Comparison of ENCODE assay signal across 24 cellular contexts in the genomic region with DNA sequence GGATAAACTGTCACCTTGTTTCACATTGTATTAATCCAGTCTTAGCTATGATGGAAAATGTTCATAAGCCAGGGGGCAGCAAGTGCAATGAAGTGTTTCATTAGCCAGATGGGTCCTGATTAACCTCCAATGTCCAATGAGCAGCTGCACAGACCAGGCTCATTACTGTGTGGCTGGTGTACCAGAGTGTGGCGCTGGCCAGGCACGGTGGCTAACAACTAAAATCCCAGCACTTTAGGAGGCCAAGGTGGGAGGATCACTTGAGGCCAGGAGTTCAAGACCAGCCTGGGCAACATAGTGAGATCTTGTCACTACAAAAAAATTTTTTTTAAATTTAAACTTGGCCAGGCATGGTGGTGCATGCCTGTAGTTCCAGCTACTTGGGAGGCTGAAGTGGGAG.
DNase-seq lines count a peak whose midpoint lies in the region; ATAC-seq and TF ChIP-seq lines count a peak whose summit lies in the region.
"Had no signal": no experiment of that assay in that cellular context is flagged by ENCODE, and none has a peak within 500 bp of the region (broad histone marks: within the 10 kb centered on the region; RNA-seq: fewer than 3 reads in every experiment).

No MANE protein-coding gene starts in this region.

- WGBS in smooth muscle cell (ENCODE audit: low lambda C conversion rate) = 98% methylated on average over 2 of the region's 2 CpGs

- no peaks in the 10 kb centered on the region for H3K79me2 ChIP-seq in smooth muscle cell (ENCODE audit: low read depth)

- H3K36me3 ChIP-seq in Caco-2 (ENCODE audit: control insufficient read depth, insufficient read depth, low read length) = no peaks in the 10 kb centered on the region; the same call in 1 of the 2 replicates
- H3K36me3 ChIP-seq in smooth muscle cell (ENCODE audit: low read depth) = no peaks in the 10 kb centered on the region
- H3K36me3 ChIP-seq: neural progenitor cell, SJSA1 had no signal

- peaks cover 27% of the 10 kb centered on the region for H3K4me1 ChIP-seq in Caco-2
- H3K4me1 ChIP-seq in smooth muscle cell (ENCODE audit: low read depth) = no peaks in the 10 kb centered on the region
- H3K4me1 ChIP-seq: neural progenitor cell had no signal

- H3K36me3 Mint-ChIP-seq in Caco-2 (ENCODE audit: insufficient read depth, unreplicated experiment) = no peaks in the 10 kb centered on the region
- H3K36me3 Mint-ChIP-seq in activated CD4-positive, alpha-beta T cell treated with anti-CD3 and anti-CD28 coated beads, Interleukin-2, amount 10 ng/mL, durations not matched to agents 7 days and 5 days (ENCODE audit: low read depth) = no peaks in the 10 kb centered on the region
- H3K36me3 Mint-ChIP-seq: activated naive CD4-positive, alpha-beta T cell treated with anti-CD3 and anti-CD28 coated beads, Interleukin-2, amount 50 U/mL, for 24 hours; CD8-positive, alpha-beta memory T cell; immature natural killer cell had no signal

- H3K9ac ChIP-seq in smooth muscle cell (ENCODE audit: low read depth) = no peak overlapping the region
- H3K9ac ChIP-seq: KMS-11, neural progenitor cell had no signal

- H3K27ac Mint-ChIP-seq in Caco-2 (ENCODE audit: unreplicated experiment) = peak overlapping the region; percentile 25
- H3K27ac Mint-ChIP-seq in activated CD4-positive, alpha-beta T cell treated with anti-CD3 and anti-CD28 coated beads, Interleukin-2, amount 10 ng/mL, durations not matched to agents 7 days and 5 days = no peak overlapping the region
- H3K27ac Mint-ChIP-seq: activated naive CD4-positive, alpha-beta T cell treated with anti-CD3 and anti-CD28 coated beads, Interleukin-2, amount 50 U/mL, for 24 hours; CD8-positive, alpha-beta memory T cell; immature natural killer cell; neural progenitor cell; T-helper 2 cell treated with Interferon-gamma antibody and Interleukin-4, amounts not matched to agents 5 μg/mL and 100 μg/mL, for 36 hours had no signal

- peak overlapping the region; percentile 82 for H3K27ac ChIP-seq in RWPE1
- H3K27ac ChIP-seq in smooth muscle cell (ENCODE audit: low read depth) = no peak overlapping the region
- H3K27ac ChIP-seq: KMS-11, neural progenitor cell, SJSA1 had no signal

- H3K4me3 ChIP-seq in Caco-2 (ENCODE audit: low read depth, low read length) (no peak overlapping the region), HFF-Myc (replicated peaks; ENCODE audit: low read depth, low read length) (no peak overlapping the region), smooth muscle cell (no peak overlapping the region)
- H3K4me3 ChIP-seq: neural progenitor cell, SJSA1 had no signal

- no peaks in the 10 kb centered on the region for H4K20me1 ChIP-seq in smooth muscle cell (ENCODE audit: low read depth)

- intact Hi-C loops in Caco-2 (cut with micrococcal nuclease; ENCODE audit: unreplicated experiment) = loop anchor here (2.0 to 10.0 kb wide), 2 partner anchors 115 to 203 kb away; partner anchors contain the start of gene FOXQ1

- no peak for ATAC-seq in GM19023 (IDR thresholded peaks at IDR 0.05; ENCODE audit: unreplicated experiment)
- ATAC-seq in GM19035 (IDR thresholded peaks at IDR 0.05; ENCODE audit: unreplicated experiment) = no peak

- H3K4me3 Mint-ChIP-seq in Caco-2 (ENCODE audit: unreplicated experiment) = no peak overlapping the region
- H3K4me3 Mint-ChIP-seq in activated CD4-positive, alpha-beta T cell treated with anti-CD3 and anti-CD28 coated beads, Interleukin-2, amount 10 ng/mL, durations not matched to agents 7 days and 5 days = no peak overlapping the region
- H3K4me3 Mint-ChIP-seq: activated naive CD4-positive, alpha-beta T cell treated with anti-CD3 and anti-CD28 coated beads, Interleukin-2, amount 50 U/mL, for 24 hours; CD8-positive, alpha-beta memory T cell; immature natural killer cell; neural progenitor cell; T-helper 2 cell treated with Interferon-gamma antibody and Interleukin-4, amounts not matched to agents 5 μg/mL and 100 μg/mL, for 36 hours had no signal

- no peak overlapping the region for H2AFZ ChIP-seq in smooth muscle cell (ENCODE audit: low read depth)
- H2AFZ ChIP-seq: neural progenitor cell had no signal

- DNase-seq in Caco-2 (peak; percentile 25 to 46), HFF-Myc (ENCODE audit: extremely low read depth, low read depth) (no peak), RWPE1 (ENCODE audit: low spot score) (no peak), globus pallidus (ENCODE audit: low spot score) (peak; percentile 16), smooth muscle cell (lab: John Stamatoyannopoulos, UW; ENCODE audit: unreplicated experiment) (no peak)
- DNase-seq in activated CD4-positive, alpha-beta T cell treated with anti-CD3 and anti-CD28 coated beads, Interleukin-2, amount 10 ng/mL, durations not matched to agents 7 days and 5 days = no peak
- DNase-seq: activated CD4-positive, CD25-positive, alpha-beta regulatory T cell; activated T-cell treated with anti-CD3 and anti-CD28 coated beads, Interleukin-2, amount 50 U/mL, for 48 hours; CD8-positive, alpha-beta memory T cell; effector CD8-positive, alpha-beta T cell; HCEC 1CT; immature natural killer cell; NCI-H1105; NCI-H2081 treated with DMSO at 0.1 percent for 48 hours; NCI-H526; stimulated activated CD4-positive, alpha-beta T cell treated with anti-CD3 and anti-CD28 coated beads, Interleukin-12 subunit alpha, Interleukin-12 subunit beta, amount 100 ng/mL, for 4 hours; substantia nigra had no signal

- CTCF ChIA-PET in Caco-2 (lab: Charles Lee) = interaction anchor here (0.6 to 1.5 kb wide), 2 partner anchors 226 to 271 kb away, joined by 4 read pairs; no protein-coding TSS in a partner anchor
- CTCF ChIA-PET in RWPE1 (lab: Yijun Ruan, JAX) = no interaction called here
- CTCF ChIA-PET in activated CD4-positive, alpha-beta T cell treated with anti-CD3 and anti-CD28 coated beads, Interleukin-2, amount 10 ng/mL, durations not matched to agents 7 days and 5 days (lab: Charles Lee) = no interaction called here

- H3K27me3 Mint-ChIP-seq in Caco-2 (ENCODE audit: insufficient read depth, unreplicated experiment) = no peaks in the 10 kb centered on the region
- H3K27me3 Mint-ChIP-seq in activated CD4-positive, alpha-beta T cell treated with anti-CD3 and anti-CD28 coated beads, Interleukin-2, amount 10 ng/mL, durations not matched to agents 7 days and 5 days = peaks cover 8% of the 10 kb centered on the region
- H3K27me3 Mint-ChIP-seq: activated naive CD4-positive, alpha-beta T cell treated with anti-CD3 and anti-CD28 coated beads, Interleukin-2, amount 50 U/mL, for 24 hours had no signal

- TF ChIP-seq CTCF in Caco-2 (IDR thresholded peaks at IDR 0.05; ENCODE audit: insufficient read depth in 1 of 2, low read depth in 1 of 2, low read length in 1 of 2, severe bottlenecking in 1 of 2, unreplicated experiment in 1 of 2) = no peak
- peak; percentile 13 for TF ChIP-seq CTCF in HFF-Myc (IDR thresholded peaks at IDR 0.05; ENCODE audit: low read depth, low read length, missing control alignments)
- no peak for TF ChIP-seq CTCF in RWPE1 (conservative IDR thresholded peaks at IDR 0.05; ENCODE audit: low read depth)
- no peak for TF ChIP-seq CTCF in smooth muscle cell (IDR thresholded peaks at IDR 0.05; ENCODE audit: borderline replicate concordance, insufficient read depth, poor library complexity, severe bottlenecking)

- no TSS peak for BruUV-seq in Caco-2 (replicated peaks; lab: Mats Ljungman, UMichigan)

- peaks cover 24% of the 10 kb centered on the region for H3K4me1 Mint-ChIP-seq in Caco-2 (ENCODE audit: low read depth, unreplicated experiment)
- no peaks in the 10 kb centered on the region for H3K4me1 Mint-ChIP-seq in activated CD4-positive, alpha-beta T cell treated with anti-CD3 and anti-CD28 coated beads, Interleukin-2, amount 10 ng/mL, durations not matched to agents 7 days and 5 days
- H3K4me1 Mint-ChIP-seq: activated naive CD4-positive, alpha-beta T cell treated with anti-CD3 and anti-CD28 coated beads, Interleukin-2, amount 50 U/mL, for 24 hours; CD8-positive, alpha-beta memory T cell; immature natural killer cell had no signal

- H3K4me2 ChIP-seq in smooth muscle cell = no peak overlapping the region
- H3K4me2 ChIP-seq: KMS-11, neural progenitor cell had no signal

- POLR2A ChIA-PET in Caco-2 (lab: Charles Lee) (interaction anchor here (1.4 kb wide), 1 partner anchor 201 kb away, joined by 7 read pairs; the partner anchor contains the start of gene FOXQ1), RWPE1 (lab: Yijun Ruan, JAX; ENCODE audit: low non-redundant PET) (no interaction called here)
- POLR2A ChIA-PET in activated CD4-positive, alpha-beta T cell treated with anti-CD3 and anti-CD28 coated beads, Interleukin-2, amount 10 ng/mL, durations not matched to agents 7 days and 5 days (lab: Charles Lee) = no interaction called here

- H3K27me3 ChIP-seq in Caco-2 (replicated peaks; ENCODE audit: control insufficient read depth, insufficient read depth, low read length) (no peaks in the 10 kb centered on the region), smooth muscle cell (ENCODE audit: low read depth) (no peaks in the 10 kb centered on the region)
- H3K27me3 ChIP-seq: SJSA1 had no signal

- H3K9me3 Mint-ChIP-seq in Caco-2 (ENCODE audit: unreplicated experiment) = peaks cover 13% of the 10 kb centered on the region
- H3K9me3 Mint-ChIP-seq in activated CD4-positive, alpha-beta T cell treated with anti-CD3 and anti-CD28 coated beads, Interleukin-2, amount 10 ng/mL, durations not matched to agents 7 days and 5 days = no peaks in the 10 kb centered on the region
- H3K9me3 Mint-ChIP-seq: activated naive CD4-positive, alpha-beta T cell treated with anti-CD3 and anti-CD28 coated beads, Interleukin-2, amount 50 U/mL, for 24 hours; immature natural killer cell; T-helper 2 cell treated with Interferon-gamma antibody and Interleukin-4, amounts not matched to agents 5 μg/mL and 100 μg/mL, for 36 hours had no signal

- H3F3A ChIP-seq in smooth muscle cell (ENCODE audit: low read depth) = no peaks in the 10 kb centered on the region

- H3K9me3 ChIP-seq in Caco-2 = no peaks in the 10 kb centered on the region
- H3K9me3 ChIP-seq in smooth muscle cell (replicated peaks; ENCODE audit: low read depth) = no peaks in the 10 kb centered on the region
- H3K9me3 ChIP-seq: SJSA1 had no signal

Comparison
In these comparisons a context has a peak if more than half of its experiments do, and no peak if none do; other contexts are left out.
1. DNase-seq: peak in Caco-2 (2 of 2) and globus pallidus (single experiment); none in HFF-Myc (single experiment), RWPE1 (single experiment), smooth muscle cell (single experiment) and activated CD4-positive, alpha-beta T cell treated with anti-CD3 and anti-CD28 coated beads, Interleukin-2, amount 10 ng/mL, durations not matched to agents 7 days and 5 days (single experiment).